In the genomic region with DNA sequence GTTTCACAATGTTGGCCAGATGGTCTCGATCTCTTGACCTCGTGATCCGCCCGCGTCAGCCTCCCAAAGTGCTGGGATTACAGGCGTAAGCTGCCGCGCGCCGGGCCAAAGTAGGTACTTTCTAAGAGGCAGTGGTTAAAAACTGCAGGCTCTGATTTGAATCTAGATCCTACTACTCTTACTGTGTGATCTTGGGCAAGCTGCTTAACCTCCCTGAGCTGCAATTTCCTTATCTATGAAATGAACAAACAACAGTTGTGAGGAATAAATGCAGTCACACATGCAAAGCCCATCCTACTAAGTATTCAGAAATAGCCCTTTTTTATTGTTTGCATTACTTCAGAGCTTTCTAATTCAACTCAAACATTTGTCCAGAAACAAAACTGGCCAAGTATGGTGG, we compare ENCODE assay signal across 1 cellular context.
TF ChIP-seq lines count a peak whose summit lies in the region.

No MANE protein-coding gene starts in this region.

TF ChIP-seq in K562, 482 proteins besides CTCF, POLR2A, EP300 and RAD21:
- TF ChIP-seq ZFP36 (IDR thresholded peaks at IDR 0.05; ENCODE audit: low read depth, low read length, partially characterized antibody), result peak; percentile 59
- TF ChIP-seq STAG1 (CRISPR knock-in tag; IDR thresholded peaks at IDR 0.05; ENCODE audit: borderline replicate concordance), result no peak
- no peak for TF ChIP-seq SRSF3 (IDR thresholded peaks at IDR 0.05; ENCODE audit: insufficient read depth, low read length)
- no peak for TF ChIP-seq MAX (CRISPR knock-in tag; IDR thresholded peaks at IDR 0.05)
- TF ChIP-seq NBN (IDR thresholded peaks at IDR 0.05; ENCODE audit: low read depth), result no peak
- TF ChIP-seq GABPA (tag; conservative IDR thresholded peaks at IDR 0.05; ENCODE audit: low read depth), result no peak
- no peak for TF ChIP-seq TCFL5 (CRISPR knock-in tag; conservative IDR thresholded peaks at IDR 0.05)
- TF ChIP-seq SLC30A9 (CRISPR knock-in tag; IDR thresholded peaks at IDR 0.05), result no peak
- TF ChIP-seq CEBPZ (IDR thresholded peaks at IDR 0.05; ENCODE audit: borderline replicate concordance, low read depth, low read length), result no peak
- TF ChIP-seq ZNF785 (CRISPR knock-in tag; IDR thresholded peaks at IDR 0.05), result no peak
- no peak for TF ChIP-seq PURB (CRISPR knock-in tag; IDR thresholded peaks at IDR 0.05; ENCODE audit: low read depth)
- peak; percentile 68 for TF ChIP-seq RBM25 (IDR thresholded peaks at IDR 0.05; ENCODE audit: low read depth, low read length, severe bottlenecking)
- TF ChIP-seq CHD7 (IDR thresholded peaks at IDR 0.05; ENCODE audit: low read depth, low read length), result no peak
- peak; percentile 34; the same call in 1 of the 2 replicates for TF ChIP-seq EGR1 (conservative IDR thresholded peaks at IDR 0.05)
- no peak for TF ChIP-seq ZBTB34 (CRISPR knock-in tag; IDR thresholded peaks at IDR 0.05)
- no peak for TF ChIP-seq MBD1 (CRISPR knock-in tag; IDR thresholded peaks at IDR 0.05)
- peak; percentile 44; the same call in 1 of the 2 replicates for TF ChIP-seq BCOR (IDR thresholded peaks at IDR 0.05)
- TF ChIP-seq BMI1 (IDR thresholded peaks at IDR 0.05; ENCODE audit: low read length), result no peak
- TF ChIP-seq, protein P1, sequence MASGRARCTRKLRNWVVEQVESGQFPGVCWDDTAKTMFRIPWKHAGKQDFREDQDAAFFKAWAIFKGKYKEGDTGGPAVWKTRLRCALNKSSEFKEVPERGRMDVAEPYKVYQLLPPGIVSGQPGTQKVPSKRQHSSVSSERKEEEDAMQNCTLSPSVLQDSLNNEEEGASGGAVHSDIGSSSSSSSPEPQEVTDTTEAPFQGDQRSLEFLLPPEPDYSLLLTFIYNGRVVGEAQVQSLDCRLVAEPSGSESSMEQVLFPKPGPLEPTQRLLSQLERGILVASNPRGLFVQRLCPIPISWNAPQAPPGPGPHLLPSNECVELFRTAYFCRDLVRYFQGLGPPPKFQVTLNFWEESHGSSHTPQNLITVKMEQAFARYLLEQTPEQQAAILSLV (tag; IDR thresholded peaks at IDR 0.05), result no peak
- no peak for TF ChIP-seq MTA1 (IDR thresholded peaks at IDR 0.05; ENCODE audit: borderline replicate concordance)
- no peak for TF ChIP-seq FOXK1 (CRISPR knock-in tag; IDR thresholded peaks at IDR 0.05; ENCODE audit: borderline replicate concordance)
- TF ChIP-seq ZFP30 (CRISPR knock-in tag; IDR thresholded peaks at IDR 0.05; ENCODE audit: borderline replicate concordance), result no peak
- TF ChIP-seq, protein P2, sequence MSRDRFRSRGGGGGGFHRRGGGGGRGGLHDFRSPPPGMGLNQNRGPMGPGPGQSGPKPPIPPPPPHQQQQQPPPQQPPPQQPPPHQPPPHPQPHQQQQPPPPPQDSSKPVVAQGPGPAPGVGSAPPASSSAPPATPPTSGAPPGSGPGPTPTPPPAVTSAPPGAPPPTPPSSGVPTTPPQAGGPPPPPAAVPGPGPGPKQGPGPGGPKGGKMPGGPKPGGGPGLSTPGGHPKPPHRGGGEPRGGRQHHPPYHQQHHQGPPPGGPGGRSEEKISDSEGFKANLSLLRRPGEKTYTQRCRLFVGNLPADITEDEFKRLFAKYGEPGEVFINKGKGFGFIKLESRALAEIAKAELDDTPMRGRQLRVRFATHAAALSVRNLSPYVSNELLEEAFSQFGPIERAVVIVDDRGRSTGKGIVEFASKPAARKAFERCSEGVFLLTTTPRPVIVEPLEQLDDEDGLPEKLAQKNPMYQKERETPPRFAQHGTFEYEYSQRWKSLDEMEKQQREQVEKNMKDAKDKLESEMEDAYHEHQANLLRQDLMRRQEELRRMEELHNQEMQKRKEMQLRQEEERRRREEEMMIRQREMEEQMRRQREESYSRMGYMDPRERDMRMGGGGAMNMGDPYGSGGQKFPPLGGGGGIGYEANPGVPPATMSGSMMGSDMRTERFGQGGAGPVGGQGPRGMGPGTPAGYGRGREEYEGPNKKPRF (IDR thresholded peaks at IDR 0.05; ENCODE audit: low read depth, low read length), result no peak
